In the genomic region with DNA sequence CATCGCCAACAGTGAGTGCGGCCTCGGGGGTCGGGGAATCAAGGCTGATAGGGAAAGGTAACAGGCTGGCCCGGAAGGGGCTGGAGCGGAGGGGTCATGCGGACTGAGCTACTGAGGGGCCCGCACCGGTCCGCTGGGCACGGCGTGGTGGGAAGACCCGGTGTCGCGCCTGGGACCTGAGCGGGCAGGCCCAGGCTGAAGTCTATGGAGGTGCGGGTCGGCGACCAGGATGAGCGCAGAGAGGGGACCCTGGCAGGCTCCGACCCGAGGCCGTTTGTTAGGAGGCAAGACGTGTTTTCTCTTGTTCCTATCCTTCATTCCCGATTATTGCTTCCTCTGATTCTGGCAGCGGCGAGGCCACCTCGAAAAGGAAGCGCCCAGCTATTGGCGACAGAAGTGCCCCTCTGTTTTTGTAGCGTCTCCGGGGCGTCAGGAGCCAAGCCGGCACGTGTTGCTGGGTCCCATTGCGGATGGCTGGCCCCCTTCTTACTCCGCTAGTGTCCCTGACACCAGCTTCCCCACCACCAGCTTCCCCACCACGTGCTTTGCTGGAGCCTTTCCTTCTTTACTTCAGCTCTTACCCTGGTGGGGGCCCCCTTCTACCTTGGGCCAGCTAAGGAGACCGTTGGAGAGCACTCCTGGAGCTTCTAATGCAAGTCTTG, we compare ENCODE assay signal across 8 cellular contexts. TPM values are rescaled to one million over a fixed set of nuclear protein-coding genes. Genes with fewer than 3 reads are reported as not detected.
A peak's percentile ranks its signal among the peaks of the same experiment; 100 is the strongest.
DNase-seq lines count a peak whose midpoint lies in the region; ATAC-seq and TF ChIP-seq lines count a peak whose summit lies in the region.

No MANE protein-coding gene starts in this region.

- H3K4me2 ChIP-seq in mammary epithelial cell (ENCODE audit: insufficient read depth, low read depth, low read length): peak overlapping the region; percentile 64

- peaks cover 48% of the 10 kb centered on the region for H3K79me2 ChIP-seq in mammary epithelial cell (ENCODE audit: insufficient read depth, low read length)

- H3K4me3 ChIP-seq in mammary epithelial cell (replicated peaks in 1 of 3; ENCODE audit: insufficient read depth in 1 of 3, low read depth in 2 of 3, low read length in 3 of 3) (peak overlapping the region; percentile 73 to 89 (median 76)), right lobe of liver (peak overlapping the region; percentile 69 to 89 (median 82)), stomach smooth muscle (ENCODE audit: low read length in 2 of 2) (peak overlapping the region; percentile 94 to 96)

- DNase-seq in RPMI7951 (ENCODE audit: low read depth) (peak; percentile 10), mammary epithelial cell (no peak), right lobe of liver (peak in 2 of 3 donors; percentile 35 to 70), HuH-7 (ENCODE audit: low spot score) (no peak), NCI-H2227 treated with DMSO at 0.1 percent for 48 hours (lab: John Stamatoyannopoulos, UW) (no peak)

- no peak for TF ChIP-seq POLR2A in right lobe of liver (IDR thresholded peaks at IDR 0.05)

- no peaks in the 10 kb centered on the region for H4K20me1 ChIP-seq in mammary epithelial cell (ENCODE audit: insufficient read depth, low read length)

- peak; percentile 13 for ATAC-seq in GM18498 (IDR thresholded peaks at IDR 0.05; ENCODE audit: unreplicated experiment)
- peak; percentile 11 for ATAC-seq in HG02678 (IDR thresholded peaks at IDR 0.05; ENCODE audit: unreplicated experiment)
- ATAC-seq in right lobe of liver: peak; percentile 19 to 42 (median 26)

- BruUV-seq in mammary epithelial cell (replicated peaks; lab: Mats Ljungman, UMichigan): no TSS peak

- H3K4me1 ChIP-seq in mammary epithelial cell (ENCODE audit: insufficient read depth, low read length) (peaks cover 29% of the 10 kb centered on the region), right lobe of liver (peaks cover 0 to 19% (median 4%) of the 10 kb centered on the region in 4 donors), stomach smooth muscle (ENCODE audit: control insufficient read depth, insufficient read depth, low read length) (peaks cover 26% of the 10 kb centered on the region)

- H3K27ac ChIP-seq in mammary epithelial cell (ENCODE audit: insufficient read depth, low read depth, low read length) (peak overlapping the region; percentile 76), right lobe of liver (peak overlapping the region; percentile 44 to 82 (median 64)), stomach smooth muscle (ENCODE audit: low read length) (peak overlapping the region; percentile 86)

- intact Hi-C loops in mammary epithelial cell (cut with micrococcal nuclease) (loop anchor here (1.0 kb wide), 3 partner anchors 13 to 58 kb away; a partner anchor contains a TSS), right lobe of liver (cut with DNase I) (loop anchor here (5.0 to 10.0 kb wide), 2 partner anchors 58 to 60 kb away; a partner anchor contains a TSS)

- under 1% methylated on average over 22 of the region's 39 CpGs for WGBS in mammary epithelial cell (ENCODE audit: low coverage, missing lambda C conversion rate)
- WGBS in right lobe of liver (ENCODE audit: insufficient coverage, low coverage, low lambda C conversion rate, missing lambda C conversion rate): 1% methylated on average over 12 of the region's 39 CpGs

- dilution Hi-C loops in mammary epithelial cell (cut with HindIII; ENCODE audit: low sequenced_read_pairs): no loop called here

- H3K36me3 ChIP-seq in mammary epithelial cell (ENCODE audit: insufficient read depth, low read length): peaks cover 23% of the 10 kb centered on the region
- peaks cover 9 to 64% (median 28%) of the 10 kb centered on the region in 4 donors for H3K36me3 ChIP-seq in right lobe of liver
- H3K36me3 ChIP-seq in stomach smooth muscle (ENCODE audit: control insufficient read depth in 2 of 2, insufficient read depth in 2 of 2, low read length in 2 of 2): peaks cover 16 to 28% of the 10 kb centered on the region in 2 donors

- H3K9me3 ChIP-seq in mammary epithelial cell (replicated peaks; ENCODE audit: insufficient read depth, low read length) (no peaks in the 10 kb centered on the region), right lobe of liver (no peaks in the 10 kb centered on the region), stomach smooth muscle (ENCODE audit: control insufficient read depth in 2 of 2, low read length in 2 of 2) (no peaks in the 10 kb centered on the region)

- in situ Hi-C loops in mammary epithelial cell (cut with MboI; ENCODE audit: low sequenced_read_pairs in 2 of 2): no loop called here

- H2AFZ ChIP-seq in mammary epithelial cell (ENCODE audit: low read depth, low read length): peak overlapping the region; percentile 82

- H3K27me3 ChIP-seq in mammary epithelial cell (ENCODE audit: insufficient read depth, low read length) (no peaks in the 10 kb centered on the region), right lobe of liver (no peaks in the 10 kb centered on the region), stomach smooth muscle (ENCODE audit: control insufficient read depth in 1 of 2, insufficient read depth in 2 of 2, low read length in 2 of 2) (no peaks in the 10 kb centered on the region)

- CTCF ChIA-PET in mammary epithelial cell (lab: Charles Lee; ENCODE audit: low non-redundant PET): interaction anchor here (0.5 to 0.8 kb wide), 3 partner anchors 24 to 368 kb away, joined by 4 to 7 read pairs (median 7); no protein-coding TSS in a partner anchor

- peak overlapping the region; percentile 92 for H3K9ac ChIP-seq in mammary epithelial cell (ENCODE audit: insufficient read depth, low read length)
- peak overlapping the region; percentile 90 to 94 for H3K9ac ChIP-seq in stomach smooth muscle (ENCODE audit: low read length in 2 of 2)

- TF ChIP-seq CTCF in mammary epithelial cell (conservative IDR thresholded peaks at IDR 0.05 in 1 of 2, IDR thresholded peaks at IDR 0.05 in 1 of 2; ENCODE audit: extremely low read depth in 1 of 2, insufficient read depth in 1 of 2, low read depth in 1 of 2, low read length in 2 of 2) (peak in 1 of 2 donors; percentile 6), right lobe of liver (IDR thresholded peaks at IDR 0.05) (no peak)

RNA-seq across cellular contexts. Expression of a gene that starts 0.6 kb away (rescaled TPM):
- total RNA-seq in RPMI7951 (2014; rRNA removed; shearing (Covaris generic)): 184 and 190 TPM in 2 replicates
- total RNA-seq in mammary epithelial cell (100 to 1,000 TPM; 127 to 221 TPM), right lobe of liver (10 to 100 TPM; 29.7 to 82.4 (median 36.6) TPM)
- 425 TPM for polyA plus RNA-seq in mammary epithelial cell
- 106 TPM for polyA minus RNA-seq in mammary epithelial cell

RNA-seq across cellular contexts. Expression of a gene that starts 11.5 kb away (rescaled TPM):
- 2,792 and 3,380 TPM in 2 replicates for total RNA-seq in RPMI7951 (2014; rRNA removed; shearing (Covaris generic))
- total RNA-seq in mammary epithelial cell: 1,000 to 10,000 TPM in 1 of 2 donors, 100 to 1,000 TPM in 1; 847 to 3,248 TPM
- 7,406 TPM for polyA plus RNA-seq in mammary epithelial cell
- 2,718 TPM for polyA minus RNA-seq in mammary epithelial cell
- 1,000 to 10,000 TPM in 4 of 6 experiments, 100 to 1,000 TPM in 2; 516 to 1,547 (median 1,257) TPM for total RNA-seq in right lobe of liver

RNA-seq across cellular contexts. Expression of a gene that starts 13.1 kb away (rescaled TPM):
- 3.1 and 3.3 TPM in 2 replicates for total RNA-seq in RPMI7951 (2014; rRNA removed; shearing (Covaris generic))
- 1 to 10 TPM; 2.7 TPM for total RNA-seq in mammary epithelial cell
- 0.87 TPM for polyA plus RNA-seq in mammary epithelial cell
- polyA minus RNA-seq in mammary epithelial cell: 2.1 TPM
- 1 to 10 TPM; 1.7 to 5.4 (median 3.2) TPM for total RNA-seq in right lobe of liver

RNA-seq across cellular contexts. Expression of a gene that starts 23.1 kb away (rescaled TPM):
- 179 and 193 TPM in 2 replicates for total RNA-seq in RPMI7951 (2014; rRNA removed; shearing (Covaris generic))
- total RNA-seq in mammary epithelial cell: 100 to 1,000 TPM; 166 to 366 TPM
- polyA plus RNA-seq in mammary epithelial cell: 236 TPM
- 447 TPM for polyA minus RNA-seq in mammary epithelial cell
- 100 to 1,000 TPM in 1 of 6 experiments, 10 to 100 TPM in 5; 56.5 to 117 (median 70.3) TPM for total RNA-seq in right lobe of liver

RNA-seq across cellular contexts. Expression of a gene that starts 25.0 kb away (rescaled TPM):
- 3.0 and 5.4 TPM in 2 replicates for total RNA-seq in RPMI7951 (2014; rRNA removed; shearing (Covaris generic))
- 1 to 10 TPM; 2.0 to 3.6 TPM for total RNA-seq in mammary epithelial cell
- polyA plus RNA-seq in mammary epithelial cell: 4.0 TPM
- polyA minus RNA-seq in mammary epithelial cell: 9.6 TPM
- total RNA-seq in right lobe of liver: 100 to 1,000 TPM in 1 of 6 experiments, 10 to 100 TPM in 5; 39.1 to 139 (median 66.9) TPM

Comparison
In these comparisons a context has a peak if more than half of its experiments do, and no peak if none do; other contexts are left out.
1. DNase-seq: peak in RPMI7951 (single experiment) and right lobe of liver (2 of 3); none in mammary epithelial cell (single experiment), HuH-7 (single experiment) and NCI-H2227 treated with DMSO at 0.1 percent for 48 hours (single experiment).
2. Peak in every context shown above with its lines, with median percentiles within 50 percentile points of each other: ATAC-seq, H3K27ac ChIP-seq and H3K4me3 ChIP-seq.